In the genomic region with DNA sequence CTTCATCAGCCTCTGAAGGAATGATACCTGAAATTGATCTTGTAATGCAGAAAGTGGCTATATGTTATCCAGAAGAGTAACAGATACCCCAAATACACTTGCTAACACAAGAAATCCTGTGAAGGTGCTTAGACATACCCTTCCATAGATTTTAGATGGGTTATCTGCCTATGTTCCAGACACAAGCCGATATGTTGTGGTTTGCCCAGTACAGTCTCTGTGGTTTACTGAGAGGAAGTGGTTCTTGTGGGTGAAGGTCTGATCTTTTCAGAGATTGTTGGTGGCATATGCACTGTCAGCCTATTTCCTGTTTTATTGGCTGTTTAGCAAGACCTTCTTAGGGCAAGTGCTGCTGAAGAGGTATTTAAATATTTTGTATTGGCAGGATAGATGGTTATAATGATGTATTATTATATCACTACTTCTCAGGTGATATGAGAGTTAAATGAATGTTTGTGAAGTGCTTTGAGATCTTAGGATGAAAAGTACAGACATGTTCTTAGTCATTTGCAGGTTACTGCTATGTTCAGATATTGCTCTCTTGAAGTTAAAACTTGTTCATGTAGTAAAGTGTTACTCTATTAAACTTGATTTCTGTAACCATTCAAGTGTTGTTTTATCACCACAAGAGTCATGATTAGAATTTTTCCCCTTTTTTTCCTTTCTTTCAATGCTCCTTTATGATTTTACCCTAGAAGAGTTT, we compare ENCODE assay signal across 1 cellular context.
TF ChIP-seq lines count a peak whose summit lies in the region.

No MANE protein-coding gene starts in this region.

TF ChIP-seq in GM23338, 12 proteins besides CTCF, POLR2A, EP300 and RAD21 (continued from another document):
- no peak for TF ChIP-seq ZNF462 (CRISPR knock-in tag; IDR thresholded peaks at IDR 0.05)
TF ChIP-seq in GM23338: peak in this region for 0.
